Comparison of ENCODE assay signal across 8 cellular contexts in the genomic region with DNA sequence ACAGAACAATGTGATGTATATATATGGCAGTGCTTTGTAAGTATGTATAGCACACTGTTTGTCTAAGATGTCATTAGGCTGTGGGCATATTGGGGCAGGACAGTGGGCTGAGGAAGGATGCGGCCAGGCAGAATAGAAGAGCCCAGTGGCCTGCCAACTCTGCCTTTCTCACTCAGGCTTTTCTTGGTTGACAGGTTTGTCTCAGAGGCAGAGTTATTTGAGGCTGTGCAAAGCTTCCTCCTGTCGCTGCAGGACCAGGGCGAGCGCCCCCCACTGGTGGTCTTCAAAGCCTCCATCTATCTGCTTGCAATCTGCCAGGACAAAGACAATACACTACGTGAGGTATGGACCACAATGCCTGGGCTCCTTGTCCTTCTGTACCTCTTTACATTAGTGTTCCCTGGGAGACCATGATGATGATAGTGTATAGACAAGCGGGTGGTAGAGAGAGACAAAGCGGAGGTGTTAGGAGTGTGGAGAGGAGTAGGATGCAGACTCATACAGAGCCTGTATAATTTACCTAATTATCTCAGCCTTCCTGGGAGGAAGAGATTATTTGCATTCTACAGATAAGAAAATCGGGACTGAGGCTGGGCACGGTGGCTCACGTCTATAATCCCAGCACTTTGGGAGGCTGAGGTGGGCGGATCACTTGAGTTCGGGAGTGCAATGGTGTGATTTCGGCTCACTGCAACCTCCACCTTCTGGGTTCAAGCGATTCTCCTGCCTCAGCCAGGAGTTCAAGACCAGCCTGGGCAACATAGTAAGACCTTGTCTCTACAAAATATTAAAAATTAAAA. TPM values are rescaled to one million over a fixed set of nuclear protein-coding genes. Genes with fewer than 3 reads are reported as not detected.
DNase-seq lines count a peak whose midpoint lies in the region; ATAC-seq, FAIRE-seq and TF ChIP-seq lines count a peak whose summit lies in the region.

No MANE protein-coding gene starts in this region.

- no peaks in the 10 kb centered on the region for H3K27me3 Mint-ChIP-seq in nephron progenitor cell (ENCODE audit: low read depth, poor library complexity)
- peaks cover 3% of the 10 kb centered on the region for H3K27me3 Mint-ChIP-seq in activated T-helper 1 cell treated with anti-CD3 and anti-CD28 coated beads, Interleukin-12 subunit alpha, Interleukin-12 subunit beta, Interleukin-2, Interleukin-4 antibody, amounts not matched to agents 30 ng/mL and 10 ng/mL and 1 ng/mL, durations not matched to agents 14 hours and 24 hours and 36 hours (ENCODE audit: insufficient read depth)

- H3K9me3 Mint-ChIP-seq in nephron progenitor cell, result no peaks in the 10 kb centered on the region
- no peaks in the 10 kb centered on the region for H3K9me3 Mint-ChIP-seq in activated T-helper 1 cell treated with anti-CD3 and anti-CD28 coated beads, Interleukin-12 subunit alpha, Interleukin-12 subunit beta, Interleukin-2, Interleukin-4 antibody, amounts not matched to agents 30 ng/mL and 10 ng/mL and 1 ng/mL, durations not matched to agents 14 hours and 24 hours and 36 hours

- H3K9ac ChIP-seq in K562 (ENCODE audit: insufficient read depth in 1 of 2, low read depth in 2 of 2, low read length in 2 of 2), result no peak overlapping the region

- no peaks in the 10 kb centered on the region for H3K36me3 Mint-ChIP-seq in nephron progenitor cell (ENCODE audit: low read depth)
- H3K36me3 Mint-ChIP-seq in activated T-helper 1 cell treated with anti-CD3 and anti-CD28 coated beads, Interleukin-12 subunit alpha, Interleukin-12 subunit beta, Interleukin-2, Interleukin-4 antibody, amounts not matched to agents 30 ng/mL and 10 ng/mL and 1 ng/mL, durations not matched to agents 14 hours and 24 hours and 36 hours (ENCODE audit: low read depth), result no peaks in the 10 kb centered on the region

- H3K27ac ChIP-seq in K562 (ENCODE audit: extremely low read depth, low read depth, low read length), result no peak overlapping the region

- TF ChIP-seq CTCF in K562 (IDR thresholded peaks at IDR 0.05 in 2 of 3, conservative IDR thresholded peaks at IDR 0.05 in 1 of 3; ENCODE audit: insufficient read depth in 2 of 3, low read depth in 1 of 3, low read length in 3 of 3) (peak; percentile 51 to 65 (median 58)), nephron progenitor cell (IDR thresholded peaks at IDR 0.05) (peak; percentile 61)

- no peaks in the 10 kb centered on the region for H3K36me3 ChIP-seq in K562 (ENCODE audit: control insufficient read depth, insufficient read depth, low read length)

- TF ChIP-seq POLR2A in K562 (conservative IDR thresholded peaks at IDR 0.05), result no peak

- H3K4me3 ChIP-seq in K562, result no peak overlapping the region

- peaks cover 7 to 8% of the 10 kb centered on the region in 2 experiments; a peak in 2 of 5 replicates for H3K27me3 ChIP-seq in K562 (ENCODE audit: control insufficient read depth in 2 of 2, insufficient read depth in 2 of 2, low read length in 2 of 2)

- H3K79me2 ChIP-seq in K562 (ENCODE audit: control insufficient read depth, insufficient read depth, low read length), result no peaks in the 10 kb centered on the region

- peak; percentile 78 for ATAC-seq in K562

- peak; percentile 20 for DNase-seq in activated gamma-delta T cell treated with Interleukin-2 at 50 U/mL for 16 hours
- DNase-seq in activated gamma-delta T cell (lab: John Stamatoyannopoulos, UW), result no peak
- DNase-seq in NCI-H748 treated with DMSO at 0.1 percent for 48 hours (lab: John Stamatoyannopoulos, UW), result peak; percentile 88
- peak; percentile 25 to 68 (median 42) for DNase-seq in K562 (ENCODE audit: extremely low read depth in 1 of 4, low spot score in 3 of 4)
- peak; percentile 67 for DNase-seq in nephron progenitor cell
- DNase-seq in effector CD8-positive, alpha-beta T cell (lab: John Stamatoyannopoulos, UW), result no peak
- no peak for DNase-seq in LoVo (ENCODE audit: low spot score)
- no peak for DNase-seq in activated T-helper 1 cell treated with anti-CD3 and anti-CD28 coated beads, Interleukin-12 subunit alpha, Interleukin-12 subunit beta, Interleukin-2, Interleukin-4 antibody, amounts not matched to agents 30 ng/mL and 10 ng/mL and 1 ng/mL, durations not matched to agents 14 hours and 24 hours and 36 hours (ENCODE audit: low spot score)

- FAIRE-seq in K562 (lab: Jason Lieb, UNC), result peak; percentile 55

- TF ChIP-seq EP300 in K562 (IDR thresholded peaks at IDR 0.05; ENCODE audit: low read length), result no peak

- 11% methylated on average over 14 of the region's 14 CpGs for WGBS in K562 (ENCODE audit: insufficient coverage, low coverage, missing lambda C conversion rate)

- no peaks in the 10 kb centered on the region for H3K9me3 ChIP-seq in K562 (replicated peaks; ENCODE audit: control insufficient read depth, insufficient read depth, low read depth, low read length)

- POLR2A ChIA-PET in K562 (lab: Yijun Ruan, JAX), result interaction anchor here (0.9 to 1.0 kb wide), 2 partner anchors 13 to 37 kb away, joined by 3 to 4 read pairs; a partner anchor contains a TSS

- no peak overlapping the region for H2AFZ ChIP-seq in K562 (ENCODE audit: low read depth, low read length)

- no peak overlapping the region for H3K27ac Mint-ChIP-seq in nephron progenitor cell
- no peak overlapping the region for H3K27ac Mint-ChIP-seq in activated T-helper 1 cell treated with anti-CD3 and anti-CD28 coated beads, Interleukin-12 subunit alpha, Interleukin-12 subunit beta, Interleukin-2, Interleukin-4 antibody, amounts not matched to agents 30 ng/mL and 10 ng/mL and 1 ng/mL, durations not matched to agents 14 hours and 24 hours and 36 hours

- H3K9me1 ChIP-seq in K562 (ENCODE audit: control insufficient read depth, insufficient read depth, low read length), result no peaks in the 10 kb centered on the region

- in situ Hi-C loops in K562 (cut with MboI), result no loop called here

- CTCF ChIA-PET in K562 (lab: Yijun Ruan, JAX; ENCODE audit: low intra/inter-chr PET ratio), result no interaction called here

- H3K4me3 Mint-ChIP-seq in nephron progenitor cell, result no peak overlapping the region
- no peak overlapping the region for H3K4me3 Mint-ChIP-seq in activated T-helper 1 cell treated with anti-CD3 and anti-CD28 coated beads, Interleukin-12 subunit alpha, Interleukin-12 subunit beta, Interleukin-2, Interleukin-4 antibody, amounts not matched to agents 30 ng/mL and 10 ng/mL and 1 ng/mL, durations not matched to agents 14 hours and 24 hours and 36 hours

- peak in 1 of 2 experiments; percentile 41; a peak in 2 of 4 replicates for TF ChIP-seq RAD21 in K562 (CRISPR knock-in tag; conservative IDR thresholded peaks at IDR 0.05 in 1 of 2, IDR thresholded peaks at IDR 0.05 in 1 of 2)

- H3K4me1 ChIP-seq in K562 (replicated peaks in 1 of 2; ENCODE audit: control insufficient read depth in 2 of 2, insufficient read depth in 2 of 2, low read length in 2 of 2), result no peaks in the 10 kb centered on the region; a peak in 1 of 5 replicates

- intact Hi-C loops in K562 (cut with micrococcal nuclease), result no loop called here
- intact Hi-C loops in activated T-helper 1 cell treated with anti-CD3 and anti-CD28 coated beads, Interleukin-12 subunit alpha, Interleukin-12 subunit beta, Interleukin-2, Interleukin-4 antibody, amounts not matched to agents 30 ng/mL and 10 ng/mL and 1 ng/mL, durations not matched to agents 14 hours and 24 hours and 36 hours (cut with micrococcal nuclease), result no loop called here

- peaks cover 35% of the 10 kb centered on the region for H3K4me1 Mint-ChIP-seq in nephron progenitor cell
- peaks cover under 1% of the 10 kb centered on the region for H3K4me1 Mint-ChIP-seq in activated T-helper 1 cell treated with anti-CD3 and anti-CD28 coated beads, Interleukin-12 subunit alpha, Interleukin-12 subunit beta, Interleukin-2, Interleukin-4 antibody, amounts not matched to agents 30 ng/mL and 10 ng/mL and 1 ng/mL, durations not matched to agents 14 hours and 24 hours and 36 hours (ENCODE audit: low read depth)

- BruUV-seq in K562 (replicated peaks; lab: Mats Ljungman, UMichigan), result no TSS peak

- no peak overlapping the region for H3K4me2 ChIP-seq in K562 (ENCODE audit: insufficient read depth, low read length)

- no peaks in the 10 kb centered on the region for H4K20me1 ChIP-seq in K562 (replicated peaks; ENCODE audit: control insufficient read depth, insufficient read depth, low read length)

TF ChIP-seq in K562, 482 proteins besides CTCF, POLR2A, EP300 and RAD21 (continues in another document):
- TF ChIP-seq CBFA2T3 (IDR thresholded peaks at IDR 0.05), result 0 out of 2 replicates have a peak, but pooled peaks have one; percentile 4
- no peak for TF ChIP-seq POLR3A (IDR thresholded peaks at IDR 0.05; ENCODE audit: borderline replicate concordance, extremely low read depth, insufficient read depth, insufficient read length)

RNA-seq across cellular contexts. Expression of a gene that starts 37.3 kb away (rescaled TPM):
- 11.6 and 24.3 TPM in 2 replicates for total RNA-seq in K562 (2011; cell fraction: chromatin; rRNA removed; ENCODE audit: low replicate concordance)
- total RNA-seq in K562 (2011; cell fraction: nucleolus; rRNA removed), result 22.4 and 24.5 TPM in 2 replicates
- total RNA-seq in K562 (2011; cell fraction: nucleoplasm; rRNA removed), result 18.8 and 20.0 TPM in 2 replicates
- total RNA-seq in K562 (2014; rRNA removed) (6.9 and 11.7 TPM in 2 replicates), K562 (2014; rRNA removed; fragmentation: Illumina TruSeq; extraction: Trizol) (6.3 and 7.7 TPM in 2 replicates), K562 (2015; rRNA removed; fragmentation: Illumina TruSeq; extraction: Trizol) (9.2 and 9.5 TPM in 2 replicates), K562 (2021) (11.9 and 12.4 TPM in 2 replicates)
- polyA plus RNA-seq in K562 (2011; rRNA removed) (5.0 and 5.1 TPM in 2 replicates), K562 (2014; fragmentation: Illumina TruSeq; extraction: Trizol) (4.2 and 5.3 TPM in 2 replicates), K562 (2014; fragmentation: Nextera tagmentation; extraction: Ambion mirVana) (under 1 TPM; 0.56 to 0.99 TPM), K562 (2014; rRNA removed) (5.2 and 6.8 TPM in 2 replicates)
- polyA plus RNA-seq in K562 (2011; cell fraction: cytosol; rRNA removed), result 5.5 and 6.0 TPM in 2 replicates
- polyA plus RNA-seq in K562 (2011; cell fraction: nucleus; rRNA removed), result 3.8 and 5.5 TPM in 2 replicates
- polyA plus RNA-seq in K562 (2012), result 2.4 and 3.0 TPM in 2 replicates
- 13.2 and 19.0 TPM in 2 replicates for polyA minus RNA-seq in K562 (2011; rRNA and poly(A)+ RNA removed)
- polyA minus RNA-seq in K562 (2011; cell fraction: cytosol; rRNA and poly(A)+ RNA removed), result 14.0 and 14.1 TPM in 2 replicates
- polyA minus RNA-seq in K562 (2011; cell fraction: nucleus; rRNA and poly(A)+ RNA removed), result 7.5 and 9.2 TPM in 2 replicates
- 18.0 and 19.6 TPM in 2 replicates for total RNA-seq in activated T-helper 1 cell treated with anti-CD3 and anti-CD28 coated beads, Interleukin-12 subunit alpha, Interleukin-12 subunit beta, Interleukin-2, Interleukin-4 antibody, amounts not matched to agents 30 ng/mL and 10 ng/mL and 1 ng/mL, durations not matched to agents 14 hours and 24 hours and 36 hours

Comparison
In these comparisons a context has a peak if more than half of its experiments do, and no peak if none do; other contexts are left out.
1. DNase-seq: peak in activated gamma-delta T cell treated with Interleukin-2 at 50 U/mL for 16 hours (single experiment), NCI-H748 treated with DMSO at 0.1 percent for 48 hours (single experiment), K562 (4 of 4) and nephron progenitor cell (single experiment); none in activated gamma-delta T cell (single experiment), effector CD8-positive, alpha-beta T cell (single experiment), LoVo (single experiment) and activated T-helper 1 cell treated with anti-CD3 and anti-CD28 coated beads, Interleukin-12 subunit alpha, Interleukin-12 subunit beta, Interleukin-2, Interleukin-4 antibody, amounts not matched to agents 30 ng/mL and 10 ng/mL and 1 ng/mL, durations not matched to agents 14 hours and 24 hours and 36 hours (single experiment).